Comparison of ENCODE assay signal across 14 cellular contexts in the genomic region with DNA sequence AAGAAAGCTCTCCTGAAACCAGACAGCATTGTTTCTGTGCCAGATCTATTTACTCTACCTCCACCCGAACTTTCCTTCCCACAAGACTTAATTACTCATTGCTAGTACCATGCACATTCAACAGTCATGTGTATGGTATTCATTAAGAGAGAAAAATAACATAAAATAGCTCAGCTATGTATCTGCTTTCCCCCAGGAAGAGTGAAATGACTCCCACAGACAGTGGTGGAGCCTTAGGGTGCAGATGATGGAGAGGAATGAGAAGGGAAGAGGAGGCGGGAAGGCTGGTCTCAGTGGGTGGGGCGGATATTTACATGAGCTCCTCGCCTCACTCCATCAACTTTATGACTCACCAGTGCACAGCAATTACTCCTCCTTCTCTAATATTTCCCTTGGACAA.
DNase-seq lines count a peak whose midpoint lies in the region; ATAC-seq, FAIRE-seq and TF ChIP-seq lines count a peak whose summit lies in the region.
"Had no signal": no experiment of that assay in that cellular context is flagged by ENCODE, and none has a peak within 500 bp of the region (broad histone marks: within the 10 kb centered on the region; RNA-seq: fewer than 3 reads in every experiment).

No MANE protein-coding gene starts in this region.

- H3K27me3 Mint-ChIP-seq in astrocyte (ENCODE audit: low read depth, unreplicated experiment) (no peaks in the 10 kb centered on the region), GM23338 (ENCODE audit: insufficient read depth, low read depth, poor library complexity) (peaks cover 2% of the 10 kb centered on the region)
- no peaks in the 10 kb centered on the region for H3K27me3 Mint-ChIP-seq in activated CD8-positive, alpha-beta T cell treated with anti-CD3 and anti-CD28 coated beads, Interleukin-2, amount 10 ng/mL, durations not matched to agents 7 days and 5 days (ENCODE audit: low read depth)

- H3K79me2 ChIP-seq in astrocyte (ENCODE audit: insufficient read depth, low read length) (no peaks in the 10 kb centered on the region), GM23338 (replicated peaks; ENCODE audit: insufficient read depth) (no peaks in the 10 kb centered on the region)

- H3K4me1 ChIP-seq in astrocyte (ENCODE audit: insufficient read depth, low read length) (peaks cover 16% of the 10 kb centered on the region), GM23338 (ENCODE audit: insufficient read depth) (no peaks in the 10 kb centered on the region)

- H3K9me3 ChIP-seq in astrocyte (ENCODE audit: insufficient read depth, low read depth, low read length), result no peaks in the 10 kb centered on the region
- H3K9me3 ChIP-seq: thoracic aorta had no signal

- H3K9me3 Mint-ChIP-seq in astrocyte (ENCODE audit: unreplicated experiment) (no peaks in the 10 kb centered on the region), GM23338 (peaks cover 6% of the 10 kb centered on the region; the same call in 2 of the 3 replicates)
- no peaks in the 10 kb centered on the region for H3K9me3 Mint-ChIP-seq in activated CD8-positive, alpha-beta T cell treated with anti-CD3 and anti-CD28 coated beads, Interleukin-2, amount 10 ng/mL, durations not matched to agents 7 days and 5 days (ENCODE audit: insufficient read depth)

- POLR2A ChIA-PET in activated CD8-positive, alpha-beta T cell treated with anti-CD3 and anti-CD28 coated beads, Interleukin-2, amount 10 ng/mL, durations not matched to agents 7 days and 5 days (lab: Charles Lee), result no interaction called here

- H3K4me3 ChIP-seq in AG10803 (ENCODE audit: low read length) (no peak overlapping the region), astrocyte (ENCODE audit: insufficient read depth, low read depth, low read length) (no peak overlapping the region), GM23338 (no peak overlapping the region)
- H3K4me3 ChIP-seq: thoracic aorta had no signal

- H3K27ac Mint-ChIP-seq in astrocyte (ENCODE audit: unreplicated experiment) (peak overlapping the region; percentile 15), GM23338 (no peak overlapping the region)
- no peak overlapping the region for H3K27ac Mint-ChIP-seq in activated CD8-positive, alpha-beta T cell treated with anti-CD3 and anti-CD28 coated beads, Interleukin-2, amount 10 ng/mL, durations not matched to agents 7 days and 5 days

- peaks cover 11% of the 10 kb centered on the region for H3K4me1 Mint-ChIP-seq in astrocyte (ENCODE audit: low read depth, unreplicated experiment)
- no peaks in the 10 kb centered on the region for H3K4me1 Mint-ChIP-seq in activated CD8-positive, alpha-beta T cell treated with anti-CD3 and anti-CD28 coated beads, Interleukin-2, amount 10 ng/mL, durations not matched to agents 7 days and 5 days (ENCODE audit: low read depth)
- no peaks in the 10 kb centered on the region for H3K4me1 Mint-ChIP-seq in GM23338

- no peaks in the 10 kb centered on the region for H3F3A ChIP-seq in GM23338 (replicated peaks; ENCODE audit: low read depth)

- 0 out of 2 replicates have a peak, but pooled peaks cover 3% of the 10 kb centered on the region for H3K9me2 ChIP-seq in GM23338 (ENCODE audit: insufficient read depth)

- ATAC-seq in activated CD8-positive, alpha-beta T cell treated with anti-CD3 and anti-CD28 coated beads, Interleukin-2, amount 10 ng/mL, durations not matched to agents 7 days and 5 days, result no peak
- ATAC-seq in GM23338, result no peak
- ATAC-seq: HepG2 had no signal

- H3K4me3 Mint-ChIP-seq in astrocyte (ENCODE audit: unreplicated experiment), result no peak overlapping the region
- no peak overlapping the region for H3K4me3 Mint-ChIP-seq in activated CD8-positive, alpha-beta T cell treated with anti-CD3 and anti-CD28 coated beads, Interleukin-2, amount 10 ng/mL, durations not matched to agents 7 days and 5 days
- no peak overlapping the region for H3K4me3 Mint-ChIP-seq in GM23338

- H3K9ac ChIP-seq in astrocyte (ENCODE audit: low read length), result peak overlapping the region; percentile 8

- H3K4me2 ChIP-seq in astrocyte (ENCODE audit: low read length) (peak overlapping the region; percentile 57), GM23338 (no peak overlapping the region)

- no peak overlapping the region for H2AFZ ChIP-seq in astrocyte (ENCODE audit: low read depth, low read length)
- H2AFZ ChIP-seq in GM23338, result no peak overlapping the region

- H3K27me3 ChIP-seq in astrocyte (ENCODE audit: insufficient read depth, low read length) (no peaks in the 10 kb centered on the region), GM23338 (ENCODE audit: insufficient read depth) (no peaks in the 10 kb centered on the region)

- TF ChIP-seq CTCF in AG10803 (conservative IDR thresholded peaks at IDR 0.05; ENCODE audit: low read length) (no peak), astrocyte (IDR thresholded peaks at IDR 0.05; ENCODE audit: insufficient read depth, low read depth, low read length) (no peak), GM23338 (conservative IDR thresholded peaks at IDR 0.05; ENCODE audit: low read depth in 2 of 2) (no peak)

- peak; percentile 87 for FAIRE-seq in astrocyte (lab: Jason Lieb, UNC)
- FAIRE-seq: frontal cortex, HepG2 had no signal

- CTCF ChIA-PET in activated CD8-positive, alpha-beta T cell treated with anti-CD3 and anti-CD28 coated beads, Interleukin-2, amount 10 ng/mL, durations not matched to agents 7 days and 5 days (lab: Charles Lee), result no interaction called here

- no peaks in the 10 kb centered on the region for H4K20me1 ChIP-seq in astrocyte (ENCODE audit: insufficient read depth, low read length)
- H4K20me1 ChIP-seq in GM23338 (replicated peaks; ENCODE audit: insufficient read depth), result no peaks in the 10 kb centered on the region

- H3K36me3 ChIP-seq in astrocyte (ENCODE audit: insufficient read depth, low read length), result no peaks in the 10 kb centered on the region
- no peaks in the 10 kb centered on the region for H3K36me3 ChIP-seq in GM23338 (ENCODE audit: insufficient read depth)
- H3K36me3 ChIP-seq: thoracic aorta had no signal

- peak overlapping the region; percentile 48 for H3K27ac ChIP-seq in astrocyte (ENCODE audit: low read depth, low read length)
- H3K27ac ChIP-seq in GM23338 (ENCODE audit: low read depth), result no peak overlapping the region
- H3K27ac ChIP-seq: thoracic aorta, VCaP had no signal

- H3K36me3 Mint-ChIP-seq in astrocyte (ENCODE audit: low read depth, unreplicated experiment) (no peaks in the 10 kb centered on the region), GM23338 (ENCODE audit: low read depth) (no peaks in the 10 kb centered on the region)
- H3K36me3 Mint-ChIP-seq in activated CD8-positive, alpha-beta T cell treated with anti-CD3 and anti-CD28 coated beads, Interleukin-2, amount 10 ng/mL, durations not matched to agents 7 days and 5 days (ENCODE audit: low read depth), result no peaks in the 10 kb centered on the region

- DNase-seq in AG10803 (ENCODE audit: low read depth), result peak; percentile 66
- DNase-seq in HS-5 (ENCODE audit: low read depth), result peak; percentile 88
- peak; percentile 97 for DNase-seq in astrocyte (ENCODE audit: low read depth)
- DNase-seq in kidney tubule cell (ENCODE audit: low spot score), result peak; percentile 85
- no peak for DNase-seq in pons (ENCODE audit: low spot score)
- no peak for DNase-seq in OCI-M1 (lab: John Stamatoyannopoulos, UW)
- DNase-seq in activated CD8-positive, alpha-beta T cell treated with anti-CD3 and anti-CD28 coated beads, Interleukin-2, amount 10 ng/mL, durations not matched to agents 7 days and 5 days, result no peak
- DNase-seq in GM23338 (ENCODE audit: low spot score), result no peak
- DNase-seq: activated effector memory CD4-positive, alpha-beta T cell treated with Interleukin-2 at 50 U/mL for 16 hours; stimulated activated CD4-positive, alpha-beta T cell treated with anti-CD3 and anti-CD28 coated beads, Interleukin-1b, Interleukin-23, amount 100 ng/mL, for 48 hours had no signal

Comparison
In these comparisons a context has a peak if more than half of its experiments do, and no peak if none do; other contexts are left out.
1. DNase-seq: peak in AG10803 (single experiment), HS-5 (single experiment), astrocyte (single experiment) and kidney tubule cell (single experiment); none in pons (single experiment), OCI-M1 (single experiment), activated CD8-positive, alpha-beta T cell treated with anti-CD3 and anti-CD28 coated beads, Interleukin-2, amount 10 ng/mL, durations not matched to agents 7 days and 5 days (single experiment) and GM23338 (single experiment).